Comparison of ENCODE assay signal across 1 cellular context in the genomic region with DNA sequence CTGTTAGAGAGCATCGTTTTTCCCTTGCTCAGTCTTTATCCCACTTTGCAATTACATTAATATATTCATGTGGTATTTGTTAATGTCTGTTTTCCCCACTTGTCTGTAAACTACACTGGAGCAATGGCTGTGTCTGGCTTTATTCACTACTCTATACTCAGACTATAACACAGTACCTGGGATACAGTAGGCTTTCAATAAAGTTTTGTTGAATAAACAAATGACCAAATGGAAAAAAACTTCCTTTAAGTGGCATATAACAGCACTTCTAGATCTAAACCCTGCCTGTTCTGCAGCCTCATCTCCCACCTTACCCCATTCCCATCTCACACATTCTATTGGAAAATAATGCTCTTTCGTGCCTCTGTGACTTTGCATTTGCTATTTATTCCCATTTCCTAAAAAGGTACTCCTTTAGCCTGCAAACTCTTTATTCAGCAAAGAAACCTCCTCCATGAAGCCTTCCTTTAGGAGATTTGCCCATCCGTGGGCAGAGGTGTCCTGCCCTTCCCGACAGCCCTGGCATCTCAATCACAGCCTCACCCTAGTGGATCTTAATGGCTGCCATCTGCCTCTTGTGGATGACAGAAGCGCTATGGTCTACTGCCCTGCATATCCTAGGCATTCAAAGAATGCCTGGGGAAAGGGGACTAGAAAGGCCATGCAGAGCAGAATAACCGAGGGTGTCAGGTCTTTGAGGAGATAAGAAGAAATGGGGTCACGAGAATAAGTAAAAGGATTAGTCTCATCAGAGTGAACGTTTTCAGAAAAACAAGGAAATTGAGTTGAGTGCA.
TF ChIP-seq lines count a peak whose summit lies in the region.

No MANE protein-coding gene starts in this region.

TF ChIP-seq in IMR-90, 13 proteins besides CTCF, POLR2A, EP300 and RAD21:
- TF ChIP-seq CEBPB (IDR thresholded peaks at IDR 0.05; ENCODE audit: low read depth, low read length) (no peak), CHD1 (IDR thresholded peaks at IDR 0.05; ENCODE audit: low read depth, low read length) (no peak), MXI1 (IDR thresholded peaks at IDR 0.05; ENCODE audit: borderline replicate concordance, low read depth, low read length) (no peak), FOS (IDR thresholded peaks at IDR 0.05; ENCODE audit: low read depth, low read length) (no peak), NFE2L2 (IDR thresholded peaks at IDR 0.05; ENCODE audit: low read depth, low read length) (no peak), MAZ (IDR thresholded peaks at IDR 0.05; ENCODE audit: borderline replicate concordance, low read depth, low read length) (no peak), BHLHE40 (IDR thresholded peaks at IDR 0.05; ENCODE audit: low read depth, low read length) (no peak), MAFK (IDR thresholded peaks at IDR 0.05; ENCODE audit: low read depth, low read length) (no peak), RCOR1 (IDR thresholded peaks at IDR 0.05; ENCODE audit: insufficient replicate concordance, low read length) (no peak)
- TF ChIP-seq, protein P1, sequence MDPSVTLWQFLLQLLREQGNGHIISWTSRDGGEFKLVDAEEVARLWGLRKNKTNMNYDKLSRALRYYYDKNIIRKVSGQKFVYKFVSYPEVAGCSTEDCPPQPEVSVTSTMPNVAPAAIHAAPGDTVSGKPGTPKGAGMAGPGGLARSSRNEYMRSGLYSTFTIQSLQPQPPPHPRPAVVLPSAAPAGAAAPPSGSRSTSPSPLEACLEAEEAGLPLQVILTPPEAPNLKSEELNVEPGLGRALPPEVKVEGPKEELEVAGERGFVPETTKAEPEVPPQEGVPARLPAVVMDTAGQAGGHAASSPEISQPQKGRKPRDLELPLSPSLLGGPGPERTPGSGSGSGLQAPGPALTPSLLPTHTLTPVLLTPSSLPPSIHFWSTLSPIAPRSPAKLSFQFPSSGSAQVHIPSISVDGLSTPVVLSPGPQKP (IDR thresholded peaks at IDR 0.05; ENCODE audit: borderline replicate concordance, low read depth, low read length) = no peak
- TF ChIP-seq, protein P2, sequence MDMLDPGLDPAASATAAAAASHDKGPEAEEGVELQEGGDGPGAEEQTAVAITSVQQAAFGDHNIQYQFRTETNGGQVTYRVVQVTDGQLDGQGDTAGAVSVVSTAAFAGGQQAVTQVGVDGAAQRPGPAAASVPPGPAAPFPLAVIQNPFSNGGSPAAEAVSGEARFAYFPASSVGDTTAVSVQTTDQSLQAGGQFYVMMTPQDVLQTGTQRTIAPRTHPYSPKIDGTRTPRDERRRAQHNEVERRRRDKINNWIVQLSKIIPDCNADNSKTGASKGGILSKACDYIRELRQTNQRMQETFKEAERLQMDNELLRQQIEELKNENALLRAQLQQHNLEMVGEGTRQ (IDR thresholded peaks at IDR 0.05; ENCODE audit: low read depth, low read length) = no peak
